Comparison of ENCODE assay signal across 13 cellular contexts in the genomic region with DNA sequence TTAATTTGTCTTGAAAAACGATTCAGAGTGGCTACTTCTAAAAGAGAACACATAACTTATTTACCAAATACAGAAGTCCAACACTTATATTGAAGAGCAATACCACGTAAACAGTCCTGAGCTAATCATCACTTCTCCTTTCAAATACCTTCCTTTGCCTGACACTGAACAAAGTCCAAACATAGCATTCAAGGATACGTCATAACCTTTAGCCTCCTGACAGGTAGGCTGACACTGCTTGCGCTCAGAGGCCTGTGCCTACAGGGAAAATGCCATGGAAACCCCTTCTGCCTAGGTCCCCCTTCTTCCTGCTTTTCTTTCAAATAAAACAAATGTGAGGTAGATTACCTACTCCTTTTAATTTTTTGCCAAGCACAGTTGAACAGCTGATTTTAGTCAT.
A peak's percentile ranks its signal among the peaks of the same experiment; 100 is the strongest.
DNase-seq lines count a peak whose midpoint lies in the region; ATAC-seq and TF ChIP-seq lines count a peak whose summit lies in the region.
"Had no signal": no experiment of that assay in that cellular context is flagged by ENCODE, and none has a peak within 500 bp of the region (broad histone marks: within the 10 kb centered on the region; RNA-seq: fewer than 3 reads in every experiment).

No MANE protein-coding gene starts in this region.

- no peak overlapping the region for H3K9ac ChIP-seq in H9 (ENCODE audit: extremely low read depth, insufficient read length, low read length)
- H3K9ac ChIP-seq: BLaER1 had no signal

- H2BK120ac ChIP-seq in H9 (ENCODE audit: low read depth, low read length, poor library complexity, severe bottlenecking) = no peak overlapping the region

- H4K20me1 ChIP-seq in H9 (ENCODE audit: control insufficient read depth, insufficient read depth, insufficient read length) = no peaks in the 10 kb centered on the region
- H4K20me1 ChIP-seq: BLaER1 had no signal

- H4K8ac ChIP-seq in H9 (replicated peaks; ENCODE audit: insufficient read length, low read depth, low read length) = no peak overlapping the region

- H3K27ac Mint-ChIP-seq in H9 (no peak overlapping the region), type B pancreatic cell (peak overlapping the region; percentile 11)
- H3K27ac Mint-ChIP-seq: CD14-positive monocyte had no signal

- no peak overlapping the region for H2AFZ ChIP-seq in H9 (ENCODE audit: low read length)

- no peak overlapping the region for H3K4me3 ChIP-seq in gastrocnemius medialis
- H3K4me3 ChIP-seq: BLaER1, HAP-1 had no signal

- H3K79me1 ChIP-seq in H9 (ENCODE audit: insufficient read depth, low read depth, low read length, poor library complexity, severe bottlenecking) = no peaks in the 10 kb centered on the region

- ATAC-seq in gastrocnemius medialis = no peak

- H4K91ac ChIP-seq in H9 (ENCODE audit: insufficient read length, low read depth, low read length) = peak overlapping the region; percentile 58

- TF ChIP-seq POLR2A in gastrocnemius medialis (IDR thresholded peaks at IDR 0.05) = no peak

- H3K23ac ChIP-seq in H9 (ENCODE audit: insufficient read length, low read depth, low read length) = no peak overlapping the region

- no CpG with 5 or more reads among the region's 4 CpGs for WGBS in H9 (ENCODE audit: extremely low coverage, insufficient read length, low lambda C conversion rate)

- no peak overlapping the region for H2AK5ac ChIP-seq in H9 (ENCODE audit: insufficient read length, low read length)

- no peaks in the 10 kb centered on the region for H3K27me3 ChIP-seq in H9 (ENCODE audit: insufficient read depth, low read length)
- no peaks in the 10 kb centered on the region for H3K27me3 ChIP-seq in gastrocnemius medialis
- H3K27me3 ChIP-seq: BLaER1 had no signal

- H3K4me1 Mint-ChIP-seq in H9 = peaks cover 13 to 21% of the 10 kb centered on the region in 2 experiments
- H3K4me1 Mint-ChIP-seq in type B pancreatic cell (ENCODE audit: unreplicated experiment) = no peaks in the 10 kb centered on the region
- H3K4me1 Mint-ChIP-seq: CD4-positive, alpha-beta memory T cell had no signal

- H2BK15ac ChIP-seq in H9 (ENCODE audit: low read depth, low read length) = no peak overlapping the region

- H3K23me2 ChIP-seq in H9 (ENCODE audit: insufficient read length, low read depth, low read length, poor library complexity, severe bottlenecking) = no peaks in the 10 kb centered on the region

- no peak overlapping the region for H2BK5ac ChIP-seq in H9 (ENCODE audit: insufficient read length, low read length)

- H3K36me3 ChIP-seq in gastrocnemius medialis = no peaks in the 10 kb centered on the region
- H3K36me3 ChIP-seq: BLaER1, HAP-1 had no signal

- no peak overlapping the region for H2BK20ac ChIP-seq in H9 (ENCODE audit: low read depth, low read length, poor library complexity, severe bottlenecking)

- H2BK12ac ChIP-seq in H9 (ENCODE audit: insufficient read length, low read depth, low read length) = no peak overlapping the region

- H3K4me3 Mint-ChIP-seq in H9 (no peak overlapping the region), type B pancreatic cell (no peak overlapping the region)
- H3K4me3 Mint-ChIP-seq: CD4-positive, alpha-beta memory T cell had no signal

- in situ Hi-C loops in gastrocnemius medialis (cut with MboI; ENCODE audit: low sequenced_read_pairs in 4 of 4) = loop anchor here in 2 of 4 donors (25.0 kb wide), 1 partner anchor 988 kb away; no protein-coding TSS in a partner anchor

- no peaks in the 10 kb centered on the region; the same call in none of the 2 replicates for H3K27me3 Mint-ChIP-seq in H9 (ENCODE audit: low read depth)
- peaks cover 28% of the 10 kb centered on the region for H3K27me3 Mint-ChIP-seq in type B pancreatic cell

- intact Hi-C loops in gastrocnemius medialis (cut with DNase I; ENCODE audit: low total_unique reads) = no loop called here

- H3K79me2 ChIP-seq in H9 (ENCODE audit: insufficient read depth, low read length) = no peaks in the 10 kb centered on the region

- no peak for DNase-seq in H9
- DNase-seq in HT-29 (ENCODE audit: low spot score) = peak; percentile 25
- DNase-seq in mucosa of gallbladder (ENCODE audit: low spot score) = peak; percentile 41
- no peak for DNase-seq in type B pancreatic cell (ENCODE audit: extremely low spot score, unreplicated experiment)
- no peak for DNase-seq in inferior parietal cortex (ENCODE audit: extremely low spot score)
- no peak for DNase-seq in gastrocnemius medialis
- no peak for DNase-seq in NCI-H1436 treated with DMSO at 0.1 percent for 48 hours (lab: John Stamatoyannopoulos, UW)
- DNase-seq: ACHN; Calu3; CD4-positive, alpha-beta memory T cell had no signal

- no peak overlapping the region for H3K56ac ChIP-seq in H9 (ENCODE audit: insufficient read length, low read depth, low read length)

- no peaks in the 10 kb centered on the region for H3K9me3 Mint-ChIP-seq in H9
- no peaks in the 10 kb centered on the region for H3K9me3 Mint-ChIP-seq in type B pancreatic cell
- H3K9me3 Mint-ChIP-seq: CD4-positive, alpha-beta memory T cell had no signal

- no peak overlapping the region for H3T11ph ChIP-seq in H9 (ENCODE audit: low read length)

- no peak overlapping the region for H4K5ac ChIP-seq in H9 (ENCODE audit: insufficient read length, low read depth, low read length)

- H3K4me2 ChIP-seq in H9 (ENCODE audit: insufficient read depth, insufficient read length, low read length) = no peak overlapping the region
- H3K4me2 ChIP-seq: BLaER1 had no signal

- H3K36me3 Mint-ChIP-seq in H9 (ENCODE audit: insufficient read depth in 1 of 3, low read depth in 3 of 3) (no peaks in the 10 kb centered on the region), type B pancreatic cell (no peaks in the 10 kb centered on the region)
- H3K36me3 Mint-ChIP-seq: CD14-positive monocyte; CD4-positive, alpha-beta memory T cell had no signal

- no peak overlapping the region for H3K4ac ChIP-seq in H9 (ENCODE audit: low read depth, low read length)

- H3K4me1 ChIP-seq in H9 (ENCODE audit: insufficient read depth, low read length) = no peaks in the 10 kb centered on the region
- H3K4me1 ChIP-seq in gastrocnemius medialis = no peaks in the 10 kb centered on the region
- H3K4me1 ChIP-seq: BLaER1, HAP-1 had no signal

- no peak overlapping the region for H3K18ac ChIP-seq in H9 (ENCODE audit: insufficient read length, low read depth, low read length)

- H3K27ac ChIP-seq in H9 (ENCODE audit: insufficient read length, low read depth, low read length) (no peak overlapping the region), gastrocnemius medialis (no peak overlapping the region)
- H3K27ac ChIP-seq: BLaER1 had no signal

- H3K9me3 ChIP-seq in H9 (ENCODE audit: control insufficient read depth, low read depth, low read length) (no peaks in the 10 kb centered on the region), gastrocnemius medialis (no peaks in the 10 kb centered on the region)
- H3K9me3 ChIP-seq: BLaER1, HAP-1 had no signal

- H3K14ac ChIP-seq in H9 (ENCODE audit: insufficient read depth, low read length) = no peak overlapping the region

- no peak for TF ChIP-seq CTCF in H9 (conservative IDR thresholded peaks at IDR 0.05)
- no peak for TF ChIP-seq CTCF in type B pancreatic cell (conservative IDR thresholded peaks at IDR 0.05)
- TF ChIP-seq CTCF in gastrocnemius medialis (IDR thresholded peaks at IDR 0.05 in 4 of 5, conservative IDR thresholded peaks at IDR 0.05 in 1 of 5) = no peak

Comparison
In these comparisons a context has a peak if more than half of its experiments do, and no peak if none do; other contexts are left out.
1. DNase-seq: peak in HT-29 (single experiment) and mucosa of gallbladder (single experiment); none in H9 (single experiment), type B pancreatic cell (single experiment), inferior parietal cortex (single experiment), gastrocnemius medialis (0 of 2) and NCI-H1436 treated with DMSO at 0.1 percent for 48 hours (single experiment).